ENCODE assay signal across 1 cellular context in the genomic region with DNA sequence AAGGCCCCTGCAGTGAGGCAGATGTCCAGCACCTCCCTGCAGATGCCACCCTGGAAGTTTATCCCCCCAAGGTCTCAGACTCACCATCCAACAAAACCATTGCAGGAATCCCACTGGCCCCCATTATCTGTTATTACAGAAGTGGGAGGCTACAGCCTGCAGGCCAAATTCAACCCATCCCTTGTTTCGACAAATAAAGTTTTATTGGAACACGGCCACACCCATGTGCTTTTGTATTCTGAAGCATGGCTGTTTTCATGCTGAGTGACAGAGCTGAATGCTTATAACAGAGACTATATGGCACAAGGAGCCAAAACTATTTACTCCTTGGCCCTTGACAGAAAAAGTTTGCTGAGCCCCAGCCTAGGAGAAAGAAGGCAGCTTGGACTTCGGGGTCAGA.
TF ChIP-seq lines count a peak whose summit lies in the region.

No MANE protein-coding gene starts in this region.

TF ChIP-seq in H1, 55 proteins besides CTCF, POLR2A, EP300 and RAD21 (continued from another document):
- TF ChIP-seq KDM4A (IDR thresholded peaks at IDR 0.05; ENCODE audit: low read depth, low read length, severe bottlenecking) (no peak), SAP30 (IDR thresholded peaks at IDR 0.05; ENCODE audit: insufficient read depth, insufficient replicate concordance, low read length) (no peak), ATF3 (IDR thresholded peaks at IDR 0.05; ENCODE audit: insufficient read depth, low read depth, low read length) (no peak), PHF8 (conservative IDR thresholded peaks at IDR 0.05; ENCODE audit: low read depth, low read length) (no peak), TEAD4 (IDR thresholded peaks at IDR 0.05; ENCODE audit: low read depth, low read length) (no peak), RXRA (IDR thresholded peaks at IDR 0.05; ENCODE audit: insufficient read depth, low read depth, low read length) (no peak), ATF2 (IDR thresholded peaks at IDR 0.05; ENCODE audit: low read length) (no peak)
